ENCODE assay signal across 15 cellular contexts in genomic region chr3:52259035-52259434, GRCh38. TPM values are rescaled to one million over a fixed set of nuclear protein-coding genes. Genes with fewer than 3 reads are reported as not detected.
A peak's percentile ranks its signal among the peaks of the same experiment; 100 is the strongest.
DNase-seq lines count a peak whose midpoint lies in the region; ATAC-seq and TF ChIP-seq lines count a peak whose summit lies in the region.
"Had no signal": no experiment of that assay in that cellular context is flagged by ENCODE, and none has a peak within 500 bp of the region (broad histone marks: within the 10 kb centered on the region; RNA-seq: fewer than 3 reads in every experiment).

No MANE protein-coding gene starts in this region.

- ATAC-seq in mucosa of descending colon (no peak), HG03432 (IDR thresholded peaks at IDR 0.05; ENCODE audit: unreplicated experiment) (no peak)
- ATAC-seq: A549, left ventricle myocardium superior had no signal

- no peaks in the 10 kb centered on the region for H3K9me3 Mint-ChIP-seq in activated T-cell treated with anti-CD3 and anti-CD28 coated beads, Interleukin-2, amount 50 U/mL, for 24 hours
- no peaks in the 10 kb centered on the region for H3K9me3 Mint-ChIP-seq in activated CD4-positive, alpha-beta memory T cell treated with anti-CD3 and anti-CD28 coated beads, Interleukin-2, amount 10 ng/mL, durations not matched to agents 7 days and 5 days
- H3K9me3 Mint-ChIP-seq: naive B cell had no signal

- TF ChIP-seq CTCF in mucosa of descending colon (IDR thresholded peaks at IDR 0.05) (no peak), adrenal gland (IDR thresholded peaks at IDR 0.05) (no peak)

- no peak overlapping the region for H3K4me3 Mint-ChIP-seq in activated T-cell treated with anti-CD3 and anti-CD28 coated beads, Interleukin-2, amount 50 U/mL, for 24 hours
- no peak overlapping the region for H3K4me3 Mint-ChIP-seq in activated CD4-positive, alpha-beta memory T cell treated with anti-CD3 and anti-CD28 coated beads, Interleukin-2, amount 10 ng/mL, durations not matched to agents 7 days and 5 days
- H3K4me3 Mint-ChIP-seq: naive B cell had no signal

- H3K4me1 ChIP-seq in mucosa of descending colon (ENCODE audit: low read depth) (peaks cover 3% of the 10 kb centered on the region), adrenal gland (replicated peaks in 1 of 2) (peaks cover 10 to 15% of the 10 kb centered on the region in 2 donors)
- H3K4me1 ChIP-seq: A549 had no signal

- peaks cover 23% of the 10 kb centered on the region for H3K36me3 ChIP-seq in mucosa of descending colon (ENCODE audit: low read depth)
- peaks cover 0 to 99% of the 10 kb centered on the region in 2 donors for H3K36me3 ChIP-seq in adrenal gland (replicated peaks in 1 of 2)

- peaks cover 100% of the 10 kb centered on the region for H3K36me3 Mint-ChIP-seq in activated T-cell treated with anti-CD3 and anti-CD28 coated beads, Interleukin-2, amount 50 U/mL, for 24 hours (ENCODE audit: low read depth)
- H3K36me3 Mint-ChIP-seq in activated CD4-positive, alpha-beta memory T cell treated with anti-CD3 and anti-CD28 coated beads, Interleukin-2, amount 10 ng/mL, durations not matched to agents 7 days and 5 days (ENCODE audit: low read depth): peaks cover 98% of the 10 kb centered on the region

- DNase-seq in activated T-cell treated with anti-CD3 and anti-CD28 coated beads, Interleukin-2, amount 50 U/mL, for 24 hours: no peak
- DNase-seq in activated T-cell treated with anti-CD3 and anti-CD28 coated beads for 4 hours: no peak
- no peak for DNase-seq in activated CD4-positive, alpha-beta memory T cell treated with anti-CD3 and anti-CD28 coated beads, Interleukin-2, amount 10 ng/mL, durations not matched to agents 7 days and 5 days
- no peak for DNase-seq in epithelial cell of prostate (ENCODE audit: low read depth, low spot score)
- DNase-seq in renal cortical epithelial cell (ENCODE audit: low read depth): peak; percentile 52
- no peak for DNase-seq in mucosa of descending colon
- DNase-seq in adrenal gland: no peak
- DNase-seq: activated naive CD4-positive, alpha-beta T cell; COR-L47; left ventricle myocardium superior; naive B cell; NCI-H1092 had no signal

- TF ChIP-seq POLR2A in adrenal gland (IDR thresholded peaks at IDR 0.05): no peak

- H3K27ac ChIP-seq in epithelial cell of prostate (peak overlapping the region; percentile 14), adrenal gland (peak overlapping the region in 2 of 5 donors; percentile 24 to 36)
- H3K27ac ChIP-seq: A549 had no signal

- peaks cover 93% of the 10 kb centered on the region for H3K4me1 Mint-ChIP-seq in activated T-cell treated with anti-CD3 and anti-CD28 coated beads, Interleukin-2, amount 50 U/mL, for 24 hours (ENCODE audit: low read depth)
- peaks cover 95% of the 10 kb centered on the region for H3K4me1 Mint-ChIP-seq in activated CD4-positive, alpha-beta memory T cell treated with anti-CD3 and anti-CD28 coated beads, Interleukin-2, amount 10 ng/mL, durations not matched to agents 7 days and 5 days

- H3K27me3 Mint-ChIP-seq in activated T-cell treated with anti-CD3 and anti-CD28 coated beads, Interleukin-2, amount 50 U/mL, for 24 hours: no peaks in the 10 kb centered on the region
- H3K27me3 Mint-ChIP-seq in activated CD4-positive, alpha-beta memory T cell treated with anti-CD3 and anti-CD28 coated beads, Interleukin-2, amount 10 ng/mL, durations not matched to agents 7 days and 5 days: no peaks in the 10 kb centered on the region
- H3K27me3 Mint-ChIP-seq: naive B cell had no signal

- H3K27ac Mint-ChIP-seq in activated T-cell treated with anti-CD3 and anti-CD28 coated beads, Interleukin-2, amount 50 U/mL, for 24 hours: peak overlapping the region; percentile 98
- H3K27ac Mint-ChIP-seq in activated CD4-positive, alpha-beta memory T cell treated with anti-CD3 and anti-CD28 coated beads, Interleukin-2, amount 10 ng/mL, durations not matched to agents 7 days and 5 days: peak overlapping the region; percentile 62

- POLR2A ChIA-PET in activated CD4-positive, alpha-beta memory T cell treated with anti-CD3 and anti-CD28 coated beads, Interleukin-2, amount 10 ng/mL, durations not matched to agents 7 days and 5 days (lab: Charles Lee): interaction anchor here (2.1 to 16.6 kb wide), 3 partner anchors 17 to 23 kb away, joined by 5 to 313 read pairs (median 15); partner anchors contain the start of genes PPM1M, TWF2 and WDR82

- H3K4me3 ChIP-seq in mucosa of descending colon: no peak overlapping the region
- H3K4me3 ChIP-seq in adrenal gland: no peak overlapping the region
- H3K4me3 ChIP-seq: A549 had no signal

- WGBS in adrenal gland, 4 donors: 26 to 35% (median 31%) methylated on average over 1 of the region's 1 CpG

- no peaks in the 10 kb centered on the region for H3K27me3 ChIP-seq in adrenal gland

- H3K9me3 ChIP-seq in mucosa of descending colon (no peaks in the 10 kb centered on the region), adrenal gland (replicated peaks in 1 of 3) (no peaks in the 10 kb centered on the region)
- H3K9me3 ChIP-seq: A549 had no signal

- intact Hi-C loops in mucosa of descending colon (cut with DNase I, micrococcal nuclease): no loop called here
- intact Hi-C loops in adrenal gland (cut with DNase I): no loop called here

- CTCF ChIA-PET in activated CD4-positive, alpha-beta memory T cell treated with anti-CD3 and anti-CD28 coated beads, Interleukin-2, amount 10 ng/mL, durations not matched to agents 7 days and 5 days (lab: Charles Lee): interaction anchor here (0.8 to 2.7 kb wide), 5 partner anchors 19 to 39 kb away, joined by 3 to 11 read pairs (median 3); partner anchors contain the start of genes TWF2 and WDR82

RNA-seq across cellular contexts. Expression of gene PPM1M, which starts 13.5 kb away (rescaled TPM):
- 100 to 1,000 TPM; 123 to 124 TPM for total RNA-seq in activated CD4-positive, alpha-beta memory T cell treated with anti-CD3 and anti-CD28 coated beads, Interleukin-2, amount 10 ng/mL, durations not matched to agents 7 days and 5 days
- 14.8 and 18.3 TPM in 2 replicates for total RNA-seq in renal cortical epithelial cell
- total RNA-seq in mucosa of descending colon: 10 to 100 TPM in 1 of 3 donors, 1 to 10 TPM in 2; 3.9 to 21.4 (median 9.7) TPM
- 10 to 100 TPM; 10.5 to 28.0 (median 22.1) TPM for total RNA-seq in adrenal gland
- polyA plus RNA-seq in adrenal gland: 10 to 100 TPM in 2 of 3 donors, 1 to 10 TPM in 1; 9.1 to 29.8 (median 23.1) TPM

RNA-seq across cellular contexts. Expression of gene WDR82, which starts 19.4 kb away (rescaled TPM):
- total RNA-seq in activated CD4-positive, alpha-beta memory T cell treated with anti-CD3 and anti-CD28 coated beads, Interleukin-2, amount 10 ng/mL, durations not matched to agents 7 days and 5 days: 100 to 1,000 TPM; 131 TPM
- total RNA-seq in renal cortical epithelial cell: 73.5 and 90.8 TPM in 2 replicates
- 10 to 100 TPM; 55.8 to 83.1 (median 62.9) TPM for total RNA-seq in mucosa of descending colon
- 10 to 100 TPM; 44.6 to 84.0 (median 59.9) TPM for total RNA-seq in adrenal gland
- polyA plus RNA-seq in adrenal gland: 10 to 100 TPM; 23.8 to 74.2 (median 24.6) TPM

RNA-seq across cellular contexts. Expression of gene TWF2, which starts 20.1 kb away (rescaled TPM):
- total RNA-seq in activated CD4-positive, alpha-beta memory T cell treated with anti-CD3 and anti-CD28 coated beads, Interleukin-2, amount 10 ng/mL, durations not matched to agents 7 days and 5 days: 100 to 1,000 TPM; 118 to 119 TPM
- total RNA-seq in renal cortical epithelial cell (95.2 and 174 TPM in 2 replicates), mucosa of descending colon (10 to 100 TPM; 39.1 to 41.1 (median 41.0) TPM), adrenal gland (10 to 100 TPM; 31.7 to 95.6 (median 59.4) TPM)
- polyA plus RNA-seq in adrenal gland: 10 to 100 TPM; 13.6 to 28.2 (median 26.1) TPM

RNA-seq across cellular contexts. Expression of gene GLYCTK, which starts 28.6 kb away (rescaled TPM):
- 10 to 100 TPM; 33.2 to 35.3 TPM for total RNA-seq in activated CD4-positive, alpha-beta memory T cell treated with anti-CD3 and anti-CD28 coated beads, Interleukin-2, amount 10 ng/mL, durations not matched to agents 7 days and 5 days
- total RNA-seq in renal cortical epithelial cell: 4.2 and 11.3 TPM in 2 replicates
- total RNA-seq in mucosa of descending colon: 10 to 100 TPM; 37.1 to 78.6 (median 42.7) TPM
- 10 to 100 TPM in 6 of 8 donors, 1 to 10 TPM in 2; 8.2 to 17.9 (median 13.7) TPM for total RNA-seq in adrenal gland
- 10 to 100 TPM in 2 of 3 donors, 1 to 10 TPM in 1; 4.9 to 31.7 (median 18.0) TPM for polyA plus RNA-seq in adrenal gland

RNA-seq across cellular contexts. Expression of gene TLR9, which starts 33.6 kb away (rescaled TPM):
- under 1 TPM; 0.55 to 0.83 TPM for total RNA-seq in activated CD4-positive, alpha-beta memory T cell treated with anti-CD3 and anti-CD28 coated beads, Interleukin-2, amount 10 ng/mL, durations not matched to agents 7 days and 5 days
- total RNA-seq in renal cortical epithelial cell (not detected in 2 replicates), mucosa of descending colon (under 1 TPM in 2 of 3 donors, not detected in 1; 0.77 to 0.89 TPM), adrenal gland (under 1 TPM in 4 of 8 donors, not detected in 4; under 0.01 to 0.61 (median 0.17) TPM)
- under 1 TPM in 2 of 3 donors, not detected in 1; 0.34 to 0.56 TPM for polyA plus RNA-seq in adrenal gland
- total RNA-seq: pulmonary artery endothelial cell had no signal
